Comparison of ENCODE assay signal across 1 cellular context in the genomic region with DNA sequence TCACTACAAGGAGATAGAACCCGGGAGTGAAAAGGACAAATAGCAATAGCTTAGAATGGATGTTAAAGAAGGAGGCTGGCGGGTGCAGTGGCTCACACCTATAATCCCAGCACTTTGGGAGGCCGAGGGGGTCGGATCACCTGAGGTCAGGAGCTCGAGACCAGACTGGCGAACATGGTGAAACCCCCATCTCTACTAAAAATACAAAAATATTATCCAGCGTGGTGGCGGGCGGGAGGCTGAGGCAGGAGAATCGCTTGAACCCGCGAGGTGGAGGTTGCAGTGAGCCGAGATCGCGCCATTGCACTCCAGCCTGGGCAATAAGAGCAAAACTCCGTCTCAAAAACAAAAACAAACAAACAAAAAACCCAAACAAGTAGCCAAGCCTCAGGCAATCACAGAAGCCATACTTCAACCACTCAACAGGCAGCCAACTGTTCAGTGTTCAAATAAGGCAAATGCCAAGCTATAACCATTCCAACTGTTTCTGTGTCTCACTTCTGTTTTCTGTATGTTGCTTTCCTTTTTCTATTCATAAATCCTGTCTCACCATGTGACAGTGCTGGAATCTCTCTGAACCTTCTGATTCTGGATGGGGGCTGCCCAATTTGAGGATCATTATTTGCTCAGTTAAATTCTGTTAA.
TF ChIP-seq lines count a peak whose summit lies in the region.

No MANE protein-coding gene starts in this region.

TF ChIP-seq in H1, 55 proteins besides CTCF, POLR2A, EP300 and RAD21:
- no peak for TF ChIP-seq YY1 (IDR thresholded peaks at IDR 0.05; ENCODE audit: low read depth, low read length)
- no peak for TF ChIP-seq POLR2AphosphoS5 (IDR thresholded peaks at IDR 0.05; ENCODE audit: low read depth, low read length)
- TF ChIP-seq ZNF274 (IDR thresholded peaks at IDR 0.05; ENCODE audit: borderline replicate concordance, extremely low read depth, low read length): no peak
- no peak for TF ChIP-seq TBP (IDR thresholded peaks at IDR 0.05; ENCODE audit: low read depth, low read length)
- no peak for TF ChIP-seq BCL11A (IDR thresholded peaks at IDR 0.05; ENCODE audit: low read depth in 2 of 2, low read length in 2 of 2)
- TF ChIP-seq PHF8 (conservative IDR thresholded peaks at IDR 0.05; ENCODE audit: low read depth, low read length): no peak
- TF ChIP-seq BACH1 (IDR thresholded peaks at IDR 0.05; ENCODE audit: low read length): no peak
- TF ChIP-seq CEBPB (IDR thresholded peaks at IDR 0.05; ENCODE audit: low read depth, low read length): no peak
- no peak for TF ChIP-seq KDM4A (IDR thresholded peaks at IDR 0.05; ENCODE audit: low read depth, low read length, severe bottlenecking)
- no peak for TF ChIP-seq SAP30 (IDR thresholded peaks at IDR 0.05; ENCODE audit: insufficient read depth, insufficient replicate concordance, low read length)
- TF ChIP-seq CBX5 (IDR thresholded peaks at IDR 0.05; ENCODE audit: low read depth, low read length): no peak
- TF ChIP-seq, protein P1, sequence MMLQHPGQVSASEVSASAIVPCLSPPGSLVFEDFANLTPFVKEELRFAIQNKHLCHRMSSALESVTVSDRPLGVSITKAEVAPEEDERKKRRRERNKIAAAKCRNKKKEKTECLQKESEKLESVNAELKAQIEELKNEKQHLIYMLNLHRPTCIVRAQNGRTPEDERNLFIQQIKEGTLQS (IDR thresholded peaks at IDR 0.05; ENCODE audit: insufficient read depth, low read depth, low read length): no peak
- no peak for TF ChIP-seq SRF (IDR thresholded peaks at IDR 0.05; ENCODE audit: low read depth, low read length)
